Comparison of ENCODE assay signal across 24 cellular contexts in the genomic region with DNA sequence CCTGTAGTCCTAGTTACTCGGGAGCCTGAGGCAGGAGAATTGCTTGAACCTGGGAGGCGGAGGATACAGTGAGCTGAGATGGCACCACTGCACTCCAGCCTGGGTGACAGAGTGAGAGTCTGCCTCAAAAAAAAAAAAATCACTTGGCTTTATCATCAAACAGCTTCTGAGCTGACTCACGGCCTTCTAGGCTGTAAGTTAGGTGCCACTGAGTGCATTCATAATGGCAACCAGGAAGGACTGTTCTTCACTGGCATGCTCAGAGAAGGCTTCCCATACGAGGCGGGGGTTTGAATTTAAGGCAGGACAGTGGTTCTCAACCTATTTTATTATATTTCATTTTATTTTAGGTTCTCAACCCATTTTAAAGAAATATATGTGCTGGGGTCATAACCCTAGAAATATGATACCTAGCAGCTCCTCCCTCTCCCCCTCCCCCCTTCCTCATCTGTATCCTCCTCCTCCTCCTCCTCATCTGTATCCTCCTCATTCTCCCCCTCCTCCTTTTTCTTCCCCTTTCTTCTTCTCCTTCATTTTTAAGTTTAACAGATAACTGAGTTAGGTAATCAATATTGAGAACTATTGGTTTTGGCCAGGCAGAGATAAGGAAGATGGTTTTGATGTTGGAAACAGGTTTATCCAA.
"Had no signal": no experiment of that assay in that cellular context is flagged by ENCODE, and none has a peak within 500 bp of the region (broad histone marks: within the 10 kb centered on the region; RNA-seq: fewer than 3 reads in every experiment).

No MANE protein-coding gene starts in this region.

- ATAC-seq: activated CD4-positive, alpha-beta T cell treated with anti-CD3 and anti-CD28 coated beads for 36 hours; body of pancreas; left lung; natural killer cell treated with Interleukin-12 subunit alpha and Interleukin-12 subunit beta and Interleukin-15 and Interleukin-18, amount 100 ng/mL, for 72 hours; stimulated activated naive CD8-positive, alpha-beta T cell treated with anti-CD3 and anti-CD28 coated beads, Interleukin-15, Interleukin-2, amounts not matched to agents 100 U/mL and 50 U/mL, for 24 hours; WTC11 had no signal

- H3K27me3 ChIP-seq: body of pancreas, dorsolateral prefrontal cortex, left lung, tibial nerve had no signal

- H3K9me3 Mint-ChIP-seq: activated CD4-positive, alpha-beta memory T cell treated with anti-CD3 and anti-CD28 coated beads for 36 hours; activated T-helper 1 cell treated with anti-CD3 and anti-CD28 coated beads, Interleukin-12 subunit alpha, Interleukin-12 subunit beta, Interleukin-2, Interleukin-4 antibody, amounts not matched to agents 30 ng/mL and 10 ng/mL and 1 ng/mL, durations not matched to agents 14 hours and 24 hours and 36 hours; mesothelial cell of epicardium; natural killer cell treated with Interleukin-12 subunit alpha and Interleukin-12 subunit beta and Interleukin-15 and Interleukin-18, amount 100 ng/mL, for 72 hours; WTC11 had no signal

- H3K36me3 ChIP-seq: left lung, tibial nerve had no signal

- H3K4me1 Mint-ChIP-seq: activated CD4-positive, alpha-beta T cell treated with anti-CD3 and anti-CD28 coated beads for 36 hours had no signal

- H3K9me3 ChIP-seq: body of pancreas, left lung, tibial nerve had no signal

- DNase-seq: activated CD4-positive, alpha-beta memory T cell treated with anti-CD3 and anti-CD28 coated beads for 36 hours; activated CD4-positive, alpha-beta T cell treated with anti-CD3 and anti-CD28 coated beads for 36 hours; activated T-cell treated with anti-CD3 and anti-CD28 coated beads for 4 hours; amygdala; body of pancreas; caudate nucleus; dorsolateral prefrontal cortex; foreskin melanocyte; hypothalamus; left lung; stimulated activated naive CD8-positive, alpha-beta T cell treated with anti-CD3 and anti-CD28 coated beads, Interleukin-15, Interleukin-2, amounts not matched to agents 100 U/mL and 50 U/mL, for 24 hours; substantia nigra; T-helper 2 cell had no signal

- H3K4me3 ChIP-seq: body of pancreas, dorsolateral prefrontal cortex, left lung, tibial nerve had no signal

- H2AFZ ChIP-seq: parathyroid adenoma had no signal

- FAIRE-seq: keratinocyte, TTC549, urothelium cell line had no signal

- H3K36me3 Mint-ChIP-seq: activated CD4-positive, alpha-beta memory T cell treated with anti-CD3 and anti-CD28 coated beads for 36 hours; activated naive CD8-positive, alpha-beta T cell; mesothelial cell of epicardium; natural killer cell treated with Interleukin-12 subunit alpha and Interleukin-12 subunit beta and Interleukin-15 and Interleukin-18, amount 100 ng/mL, for 72 hours; WTC11 had no signal

- H3K4me3 Mint-ChIP-seq: activated CD4-positive, alpha-beta memory T cell treated with anti-CD3 and anti-CD28 coated beads for 36 hours; activated CD4-positive, alpha-beta T cell treated with anti-CD3 and anti-CD28 coated beads for 36 hours; activated naive CD8-positive, alpha-beta T cell; activated T-helper 1 cell treated with anti-CD3 and anti-CD28 coated beads, Interleukin-12 subunit alpha, Interleukin-12 subunit beta, Interleukin-2, Interleukin-4 antibody, amounts not matched to agents 30 ng/mL and 10 ng/mL and 1 ng/mL, durations not matched to agents 14 hours and 24 hours and 36 hours; mesothelial cell of epicardium; natural killer cell treated with Interleukin-12 subunit alpha and Interleukin-12 subunit beta and Interleukin-15 and Interleukin-18, amount 100 ng/mL, for 72 hours; WTC11 had no signal

- H3K79me2 ChIP-seq: parathyroid adenoma had no signal

- H3K4me1 ChIP-seq: body of pancreas, left lung, parathyroid adenoma, tibial nerve had no signal

- H3K27ac Mint-ChIP-seq: activated CD4-positive, alpha-beta memory T cell treated with anti-CD3 and anti-CD28 coated beads for 36 hours; activated CD4-positive, alpha-beta T cell treated with anti-CD3 and anti-CD28 coated beads for 36 hours; activated naive CD8-positive, alpha-beta T cell; activated T-helper 1 cell treated with anti-CD3 and anti-CD28 coated beads, Interleukin-12 subunit alpha, Interleukin-12 subunit beta, Interleukin-2, Interleukin-4 antibody, amounts not matched to agents 30 ng/mL and 10 ng/mL and 1 ng/mL, durations not matched to agents 14 hours and 24 hours and 36 hours; mesothelial cell of epicardium; natural killer cell treated with Interleukin-12 subunit alpha and Interleukin-12 subunit beta and Interleukin-15 and Interleukin-18, amount 100 ng/mL, for 72 hours; WTC11 had no signal

- H3K27ac ChIP-seq: body of pancreas, dorsolateral prefrontal cortex, epithelial cell of prostate, left lung, parathyroid adenoma, tibial nerve had no signal
